Comparison of ENCODE assay signal across 6 cellular contexts in the genomic region with DNA sequence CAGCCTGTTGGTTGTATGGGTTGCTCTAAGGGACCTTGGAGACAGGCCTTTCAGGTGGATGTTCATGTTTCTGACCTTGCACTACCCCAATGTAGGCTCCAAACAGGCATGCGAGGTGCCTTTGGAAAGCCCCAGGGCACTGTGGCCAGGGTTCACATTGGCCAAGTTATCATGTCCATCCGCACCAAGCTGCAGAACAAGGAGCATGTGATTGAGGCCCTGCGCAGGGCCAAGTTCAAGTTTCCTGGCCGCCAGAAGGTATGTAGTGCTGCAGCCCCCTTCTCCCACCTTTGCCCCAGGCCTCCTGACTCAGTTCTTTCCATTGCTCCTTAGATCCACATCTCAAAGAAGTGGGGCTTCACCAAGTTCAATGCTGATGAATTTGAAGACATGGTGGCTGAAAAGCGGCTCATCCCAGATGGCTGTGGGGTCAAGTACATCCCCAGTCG. TPM values are rescaled to one million over a fixed set of nuclear protein-coding genes. Genes with fewer than 3 reads are reported as not detected.
A peak's percentile ranks its signal among the peaks of the same experiment; 100 is the strongest.
DNase-seq lines count a peak whose midpoint lies in the region; ATAC-seq and TF ChIP-seq lines count a peak whose summit lies in the region.
"Not testable (repeated sequence)": the region's sequence is repeated elsewhere in the genome, so short reads cannot be mapped to it uniquely, and the experiment has no call there.

No MANE protein-coding gene starts in this region.

- H3K36me3 Mint-ChIP-seq in activated naive CD4-positive, alpha-beta T cell treated with anti-CD3 and anti-CD28 coated beads for 36 hours (ENCODE audit: low read depth), result peaks cover 26% of the 10 kb centered on the region
- H3K36me3 Mint-ChIP-seq in naive thymus-derived CD8-positive, alpha-beta T cell, result peaks cover 13 to 28% (median 16%) of the 10 kb centered on the region in 3 donors

- H3K9me2 ChIP-seq in DOHH2 (replicated peaks; ENCODE audit: control insufficient read depth, low read length), result not testable (repeated sequence)

- not testable (repeated sequence) for H3K27me3 Mint-ChIP-seq in activated naive CD4-positive, alpha-beta T cell treated with anti-CD3 and anti-CD28 coated beads for 36 hours (ENCODE audit: low read depth); naive thymus-derived CD8-positive, alpha-beta T cell

- H3K27me3 ChIP-seq in DOHH2 (ENCODE audit: control insufficient read depth, low read length); Peyer's patch; suprapubic skin: not testable (repeated sequence)

- not testable (repeated sequence) for TF ChIP-seq EP300 in suprapubic skin (IDR thresholded peaks at IDR 0.05)

- DNase-seq in Peyer's patch; activated naive CD4-positive, alpha-beta T cell treated with anti-CD3 and anti-CD28 coated beads for 36 hours; epithelial cell of prostate (ENCODE audit: low read depth, low spot score); naive thymus-derived CD8-positive, alpha-beta T cell; suprapubic skin (ENCODE audit: low spot score in 2 of 2): not testable (repeated sequence)

- H3F3A ChIP-seq in DOHH2 (ENCODE audit: control insufficient read depth, insufficient read depth), result peaks cover 29% of the 10 kb centered on the region

- TF ChIP-seq POLR2A in Peyer's patch (IDR thresholded peaks at IDR 0.05); suprapubic skin (IDR thresholded peaks at IDR 0.05): not testable (repeated sequence)

- H3K4me3 ChIP-seq in DOHH2 (ENCODE audit: low read length), result not testable (repeated sequence)
- H3K4me3 ChIP-seq in Peyer's patch (peak overlapping the region in 1 of 4 donors; percentile 74), suprapubic skin (peak overlapping the region; percentile 70)

- not testable (repeated sequence) for ATAC-seq in naive thymus-derived CD8-positive, alpha-beta T cell

- POLR2A ChIA-PET in naive thymus-derived CD8-positive, alpha-beta T cell (lab: Charles Lee), result interaction anchor here (2.0 to 6.0 kb wide), 8 partner anchors 11 to 134 kb away, joined by 8 to 102 read pairs (median 36); partner anchors contain the start of genes ATP6AP1, DNASE1L1, FAM3A and LAGE3

- H3K4me1 ChIP-seq in DOHH2 (ENCODE audit: control insufficient read depth, low read length) (peaks cover 17% of the 10 kb centered on the region), Peyer's patch (peaks cover 0 to 12% (median 0%) of the 10 kb centered on the region in 4 donors), suprapubic skin (peaks cover 34% of the 10 kb centered on the region)

- intact Hi-C loops in activated naive CD4-positive, alpha-beta T cell treated with anti-CD3 and anti-CD28 coated beads for 36 hours (cut with micrococcal nuclease), result not testable (repeated sequence)

- CTCF ChIA-PET in activated naive CD4-positive, alpha-beta T cell treated with anti-CD3 and anti-CD28 coated beads for 36 hours (lab: Charles Lee), result interaction anchor here (1.1 to 2.8 kb wide), 3 partner anchors 9 to 142 kb away, joined by 3 to 17 read pairs (median 7); partner anchors contain the start of gene DNASE1L1

- peak overlapping the region; percentile 100 for H3K27ac Mint-ChIP-seq in activated naive CD4-positive, alpha-beta T cell treated with anti-CD3 and anti-CD28 coated beads for 36 hours
- peak overlapping the region in 8 of 10 donors; percentile 51 to 100 (median 98) for H3K27ac Mint-ChIP-seq in naive thymus-derived CD8-positive, alpha-beta T cell

- not testable (repeated sequence) for TF ChIP-seq CTCF in DOHH2 (IDR thresholded peaks at IDR 0.05; ENCODE audit: low read depth, low read length, poor library complexity, severe bottlenecking); Peyer's patch (IDR thresholded peaks at IDR 0.05); suprapubic skin (IDR thresholded peaks at IDR 0.05)

- peaks cover 11% of the 10 kb centered on the region for H3K4me1 Mint-ChIP-seq in activated naive CD4-positive, alpha-beta T cell treated with anti-CD3 and anti-CD28 coated beads for 36 hours (ENCODE audit: low read depth)
- peaks cover 10 to 32% (median 22%) of the 10 kb centered on the region in 4 donors for H3K4me1 Mint-ChIP-seq in naive thymus-derived CD8-positive, alpha-beta T cell

- not testable (repeated sequence) for H4K20me1 ChIP-seq in DOHH2 (ENCODE audit: control insufficient read depth, insufficient read depth, low read depth, low read length)

- not testable (repeated sequence) for H3K27ac ChIP-seq in DOHH2 (ENCODE audit: low read depth, low read length); suprapubic skin
- H3K27ac ChIP-seq in Peyer's patch (peak overlapping the region in 3 of 4 donors; percentile 36 to 96 (median 92)), epithelial cell of prostate (peak overlapping the region; percentile 94)

- peaks cover 33% of the 10 kb centered on the region for H3K36me3 ChIP-seq in DOHH2 (ENCODE audit: control insufficient read depth, low read length)
- H3K36me3 ChIP-seq in Peyer's patch, result peaks cover 0 to 21% (median 0%) of the 10 kb centered on the region in 3 donors
- H3K36me3 ChIP-seq in suprapubic skin, result not testable (repeated sequence)

- not testable (repeated sequence) for H3K9me3 Mint-ChIP-seq in activated naive CD4-positive, alpha-beta T cell treated with anti-CD3 and anti-CD28 coated beads for 36 hours; naive thymus-derived CD8-positive, alpha-beta T cell

- H3K4me3 Mint-ChIP-seq in activated naive CD4-positive, alpha-beta T cell treated with anti-CD3 and anti-CD28 coated beads for 36 hours, result peak overlapping the region; percentile 94
- peak overlapping the region in 9 of 10 donors; percentile 14 to 100 (median 96) for H3K4me3 Mint-ChIP-seq in naive thymus-derived CD8-positive, alpha-beta T cell

- not testable (repeated sequence) for H3K9me3 ChIP-seq in DOHH2 (ENCODE audit: control insufficient read depth, insufficient read depth, low read length); Peyer's patch; suprapubic skin

- H3K79me2 ChIP-seq in DOHH2 (ENCODE audit: control insufficient read depth, low read length), result peaks cover 28% of the 10 kb centered on the region

- peak overlapping the region; percentile 86; the same call in 1 of the 2 replicates for H3K4me2 ChIP-seq in DOHH2 (ENCODE audit: low read length)

- WGBS in suprapubic skin, result 69% methylated on average over 5 of the region's 6 CpGs

RNA-seq across cellular contexts. Expression of gene RPL10, which starts 2.2 kb away (rescaled TPM):
- total RNA-seq in Peyer's patch (1,000 to 10,000 TPM; 1,992 to 4,644 (median 2,626) TPM), suprapubic skin (1,000 to 10,000 TPM; 3,684 to 7,390 (median 6,600) TPM)
- total RNA-seq in activated naive CD4-positive, alpha-beta T cell treated with anti-CD3 and anti-CD28 coated beads for 36 hours, result 1,000 to 10,000 TPM; 3,331 to 3,466 TPM
- total RNA-seq in naive thymus-derived CD8-positive, alpha-beta T cell, result 1,000 to 10,000 TPM; 4,733 to 4,862 TPM
- 1,000 to 10,000 TPM; 5,585 to 7,081 (median 6,663) TPM for polyA plus RNA-seq in naive thymus-derived CD8-positive, alpha-beta T cell

RNA-seq across cellular contexts. Expression of gene DNASE1L1, which starts 8.7 kb away (rescaled TPM):
- total RNA-seq in Peyer's patch (10 to 100 TPM; 23.9 to 41.2 (median 32.2) TPM), suprapubic skin (10 to 100 TPM; 14.6 to 30.7 (median 21.2) TPM)
- 1 to 10 TPM; 7.9 to 9.0 TPM for total RNA-seq in activated naive CD4-positive, alpha-beta T cell treated with anti-CD3 and anti-CD28 coated beads for 36 hours
- 10 to 100 TPM; 16.6 to 19.9 TPM for total RNA-seq in naive thymus-derived CD8-positive, alpha-beta T cell
- 10 to 100 TPM; 12.7 to 15.3 (median 12.8) TPM for polyA plus RNA-seq in naive thymus-derived CD8-positive, alpha-beta T cell

RNA-seq across cellular contexts. Expression of gene TAFAZZIN, which starts 10.9 kb away (rescaled TPM):
- 100 to 1,000 TPM; 105 to 147 (median 112) TPM for total RNA-seq in Peyer's patch
- 10 to 100 TPM; 63.7 to 66.5 TPM for total RNA-seq in activated naive CD4-positive, alpha-beta T cell treated with anti-CD3 and anti-CD28 coated beads for 36 hours
- 100 to 1,000 TPM; 111 to 112 TPM for total RNA-seq in naive thymus-derived CD8-positive, alpha-beta T cell
- 10 to 100 TPM; 29.3 to 39.8 (median 37.8) TPM for polyA plus RNA-seq in naive thymus-derived CD8-positive, alpha-beta T cell
- 100 to 1,000 TPM in 1 of 4 donors, 10 to 100 TPM in 3; 37.7 to 122 (median 47.8) TPM for total RNA-seq in suprapubic skin

RNA-seq across cellular contexts. Expression of gene EMD, which starts 21.3 kb away (rescaled TPM):
- total RNA-seq in Peyer's patch (10 to 100 TPM; 21.7 to 31.4 (median 26.6) TPM), suprapubic skin (10 to 100 TPM; 34.4 to 57.0 (median 53.0) TPM)
- total RNA-seq in activated naive CD4-positive, alpha-beta T cell treated with anti-CD3 and anti-CD28 coated beads for 36 hours, result 10 to 100 TPM; 62.7 to 70.0 TPM
- 10 to 100 TPM; 90.4 to 95.4 TPM for total RNA-seq in naive thymus-derived CD8-positive, alpha-beta T cell
- 10 to 100 TPM; 35.5 to 37.1 (median 35.7) TPM for polyA plus RNA-seq in naive thymus-derived CD8-positive, alpha-beta T cell

RNA-seq across cellular contexts. Expression of gene FLNA, which starts 26.0 kb away (rescaled TPM):
- total RNA-seq in Peyer's patch (100 to 1,000 TPM; 143 to 663 (median 328) TPM), suprapubic skin (100 to 1,000 TPM; 374 to 402 (median 386) TPM)
- 100 to 1,000 TPM; 398 to 404 TPM for total RNA-seq in activated naive CD4-positive, alpha-beta T cell treated with anti-CD3 and anti-CD28 coated beads for 36 hours
- 100 to 1,000 TPM; 613 to 633 TPM for total RNA-seq in naive thymus-derived CD8-positive, alpha-beta T cell
- polyA plus RNA-seq in naive thymus-derived CD8-positive, alpha-beta T cell, result 100 to 1,000 TPM; 156 to 341 (median 169) TPM
